ENCODE assay signal across 32 cellular contexts in genomic region chr18:53861185-53861584, GRCh38.
"Had no signal": no experiment of that assay in that cellular context is flagged by ENCODE, and none has a peak within 500 bp of the region (broad histone marks: within the 10 kb centered on the region; RNA-seq: fewer than 3 reads in every experiment).

No MANE protein-coding gene starts in this region.

- ATAC-seq: activated CD4-positive, CD25-positive, alpha-beta regulatory T cell treated with anti-CD3 and anti-CD28 coated beads, Interleukin-2, amount 50 U/mL, for 24 hours; activated CD8-positive, alpha-beta T cell treated with anti-CD3 and anti-CD28 coated beads for 36 hours; activated T-cell treated with anti-CD3 and anti-CD28 coated beads, Interleukin-2, amount 50 U/mL, for 4 hours; activated T-helper 17 cell treated with anti-CD3 and anti-CD28 coated beads, Interleukin-2, amount 50 U/mL, for 72 hours; body of pancreas; effector memory CD8-positive, alpha-beta T cell; T-cell; T-helper 17 cell had no signal

- H3K36me3 Mint-ChIP-seq: activated naive CD8-positive, alpha-beta T cell; T-cell had no signal

- H3K9me3 ChIP-seq: body of pancreas, esophagus squamous epithelium had no signal

- DNase-seq: activated B cell treated with CpG ODN at 0.5 μM for 24 hours; activated CD4-positive, alpha-beta T cell treated with anti-CD3 and anti-CD28 coated beads for 48 hours; activated CD4-positive, alpha-beta T cell treated with anti-CD3 and anti-CD28 coated beads, Interleukin-2, amount 50 U/mL, for 1 hour; activated CD4-positive, alpha-beta T cell treated with anti-CD3 and anti-CD28 coated beads, Interleukin-2, amount 50 U/mL, for 48 hours; activated CD8-positive, alpha-beta memory T cell treated with anti-CD3 and anti-CD28 coated beads for 24 hours; activated CD8-positive, alpha-beta T cell treated with anti-CD3 and anti-CD28 coated beads for 36 hours; activated effector memory CD4-positive, alpha-beta T cell treated with Interleukin-2 at 50 U/mL for 16 hours; activated gamma-delta T cell treated with Interleukin-2 at 50 U/mL for 16 hours; activated naive CD4-positive, alpha-beta T cell treated with anti-CD3 and anti-CD28 coated beads, Interleukin-2, amount 50 U/mL, for 16 hours; activated naive CD4-positive, alpha-beta T cell treated with Interleukin-2 at 50 U/mL for 16 hours; activated T-cell treated with anti-CD3 and anti-CD28 coated beads, Interleukin-2, amount 50 U/mL, for 4 hours; amniotic stem cell; anterior cingulate cortex; body of pancreas; caudate nucleus; cortex of kidney; dermis blood vessel endothelial cell; effector CD4-positive, alpha-beta T cell; effector memory CD8-positive, alpha-beta T cell; esophagus squamous epithelium; foreskin fibroblast; head of caudate nucleus; T-cell; T-helper 17 cell; T1000; WERI-Rb-1 had no signal

- H3K9me3 Mint-ChIP-seq: activated CD8-positive, alpha-beta T cell treated with anti-CD3 and anti-CD28 coated beads for 36 hours; activated T-cell treated with anti-CD3 and anti-CD28 coated beads, Interleukin-2, amount 50 U/mL, for 4 hours; activated T-helper 17 cell treated with anti-CD3 and anti-CD28 coated beads, Interleukin-2, amount 50 U/mL, for 72 hours; T-helper 2 cell treated with Interferon-gamma antibody and Interleukin-4, amounts not matched to agents 5 μg/mL and 100 μg/mL, for 36 hours had no signal

- H3K4me3 ChIP-seq: body of pancreas, esophagus squamous epithelium had no signal

- H3K27me3 Mint-ChIP-seq: activated B cell treated with CpG ODN at 0.5 μM for 24 hours; activated CD8-positive, alpha-beta T cell treated with anti-CD3 and anti-CD28 coated beads for 36 hours; activated naive CD8-positive, alpha-beta T cell; effector memory CD8-positive, alpha-beta T cell; T-cell; T-helper 17 cell had no signal

- H3K4me1 Mint-ChIP-seq: activated B cell treated with CpG ODN at 0.5 μM for 24 hours; activated T-helper 17 cell treated with anti-CD3 and anti-CD28 coated beads, Interleukin-2, amount 50 U/mL, for 72 hours; T-cell; T-helper 17 cell had no signal

- H3K4me1 ChIP-seq: body of pancreas, esophagus squamous epithelium had no signal

- H3K27ac Mint-ChIP-seq: activated B cell treated with CpG ODN at 0.5 μM for 24 hours; activated CD8-positive, alpha-beta T cell treated with anti-CD3 and anti-CD28 coated beads for 36 hours; activated naive CD8-positive, alpha-beta T cell; activated T-helper 17 cell treated with anti-CD3 and anti-CD28 coated beads, Interleukin-2, amount 50 U/mL, for 72 hours; effector memory CD8-positive, alpha-beta T cell; T-cell; T-helper 17 cell; T-helper 2 cell treated with Interferon-gamma antibody and Interleukin-4, amounts not matched to agents 5 μg/mL and 100 μg/mL, for 36 hours had no signal

- FAIRE-seq: colon, frontal cortex had no signal

- H3K27me3 ChIP-seq: body of pancreas, esophagus squamous epithelium had no signal

- H3K36me3 ChIP-seq: esophagus squamous epithelium, WERI-Rb-1 had no signal

- H3K4me3 Mint-ChIP-seq: activated B cell treated with CpG ODN at 0.5 μM for 24 hours; activated CD8-positive, alpha-beta T cell treated with anti-CD3 and anti-CD28 coated beads for 36 hours; activated naive CD8-positive, alpha-beta T cell; activated T-cell treated with anti-CD3 and anti-CD28 coated beads, Interleukin-2, amount 50 U/mL, for 4 hours; activated T-helper 17 cell treated with anti-CD3 and anti-CD28 coated beads, Interleukin-2, amount 50 U/mL, for 72 hours; effector memory CD8-positive, alpha-beta T cell; T-cell; T-helper 17 cell; T-helper 2 cell treated with Interferon-gamma antibody and Interleukin-4, amounts not matched to agents 5 μg/mL and 100 μg/mL, for 36 hours had no signal

- H3K27ac ChIP-seq: body of pancreas, esophagus squamous epithelium, WERI-Rb-1 had no signal
